11 cellular contexts compared by ENCODE assay signal in the genomic region with DNA sequence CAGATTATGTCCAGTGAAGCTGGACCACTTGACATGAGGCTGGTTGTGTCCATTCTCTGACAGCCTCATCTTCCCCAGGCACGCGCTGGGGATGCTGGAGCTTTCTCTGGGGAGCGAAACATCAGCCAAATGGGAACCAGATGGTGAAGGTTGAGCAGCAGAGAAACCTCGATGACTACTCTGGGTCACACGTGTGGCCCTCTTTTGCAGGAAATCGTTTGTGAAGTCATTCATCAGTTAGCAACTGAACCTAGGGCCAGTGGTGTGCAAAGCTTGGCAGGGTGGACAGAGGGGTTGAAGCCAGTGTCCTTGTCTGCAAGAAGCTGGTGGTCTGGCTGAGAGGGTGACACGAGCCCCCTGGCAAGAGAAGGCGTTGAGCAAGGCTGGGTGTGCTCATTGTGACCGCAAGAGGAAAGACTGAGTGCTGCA.
DNase-seq lines count a peak whose midpoint lies in the region; ATAC-seq and TF ChIP-seq lines count a peak whose summit lies in the region.
"Had no signal": no experiment of that assay in that cellular context is flagged by ENCODE, and none has a peak within 500 bp of the region (broad histone marks: within the 10 kb centered on the region; RNA-seq: fewer than 3 reads in every experiment).

No MANE protein-coding gene starts in this region.

- H3K9me3 ChIP-seq in heart right ventricle (no peaks in the 10 kb centered on the region), neuronal stem cell (replicated peaks in 1 of 2; ENCODE audit: control insufficient read depth in 2 of 2, insufficient read depth in 1 of 2, low read depth in 1 of 2, low read length in 2 of 2) (no peaks in the 10 kb centered on the region)

- no peak overlapping the region for H3K4me3 ChIP-seq in heart right ventricle
- no peak overlapping the region for H3K4me3 ChIP-seq in neuronal stem cell (ENCODE audit: low read length in 2 of 2)
- H3K4me3 ChIP-seq: SK-N-MC had no signal

- H2BK120ac ChIP-seq in neuronal stem cell (ENCODE audit: low read depth, low read length): peak overlapping the region; percentile 2

- 62 to 68% methylated on average over 9 of the region's 9 CpGs for WGBS in heart right ventricle, 2 donors
- WGBS in neuronal stem cell (ENCODE audit: extremely low coverage in 2 of 2, insufficient read length in 2 of 2, insufficient replicate concordance in 1 of 2), 2 donors: no CpG with 5 or more reads among the region's 9 CpGs

- no peaks in the 10 kb centered on the region for H3K27me3 ChIP-seq in heart right ventricle
- H3K27me3 ChIP-seq in neuronal stem cell (ENCODE audit: control insufficient read depth in 3 of 3, insufficient read depth in 3 of 3, low read depth in 1 of 3, low read length in 3 of 3): no peaks in the 10 kb centered on the region

- no peak overlapping the region for H4K8ac ChIP-seq in neuronal stem cell (ENCODE audit: low read depth, low read length)

- H3K18ac ChIP-seq in neuronal stem cell (ENCODE audit: low read length): peak overlapping the region; percentile 81

- TF ChIP-seq CTCF in heart right ventricle (IDR thresholded peaks at IDR 0.05) (no peak), nephron progenitor cell (IDR thresholded peaks at IDR 0.05) (no peak)

- peaks cover 13% of the 10 kb centered on the region for H3K79me1 ChIP-seq in neuronal stem cell (ENCODE audit: low read depth, low read length)

- H3K9me3 Mint-ChIP-seq in nephron progenitor cell: no peaks in the 10 kb centered on the region

- peak overlapping the region; percentile 80 for H2AK5ac ChIP-seq in neuronal stem cell (ENCODE audit: low read depth, low read length)

- peak overlapping the region; percentile 95 for H2BK12ac ChIP-seq in neuronal stem cell (ENCODE audit: low read length)

- H3K27ac Mint-ChIP-seq in nephron progenitor cell: no peak overlapping the region

- peak overlapping the region; percentile 21 for H3K23ac ChIP-seq in neuronal stem cell (ENCODE audit: low read depth, low read length, poor library complexity)

- peaks cover 99% of the 10 kb centered on the region for H3K4me1 Mint-ChIP-seq in nephron progenitor cell

- no peaks in the 10 kb centered on the region for H3K36me3 Mint-ChIP-seq in nephron progenitor cell (ENCODE audit: low read depth)

- no peak overlapping the region for H3K4me3 Mint-ChIP-seq in nephron progenitor cell

- no peak overlapping the region for H2AFZ ChIP-seq in neuronal stem cell (ENCODE audit: low read length)

- H3K27ac ChIP-seq in heart right ventricle: peak overlapping the region in 9 of 10 donors; percentile 92 to 100 (median 97)
- peak overlapping the region; percentile 99 for H3K27ac ChIP-seq in cingulate gyrus (ENCODE audit: low read depth, low read length)
- H3K27ac ChIP-seq in neuronal stem cell (replicated peaks; ENCODE audit: low read length): no peak overlapping the region
- H3K27ac ChIP-seq: SK-N-MC had no signal

- H3K14ac ChIP-seq in neuronal stem cell (ENCODE audit: low read length): peak overlapping the region; percentile 95

- peaks cover 88 to 100% (median 98%) of the 10 kb centered on the region in 9 donors for H3K4me1 ChIP-seq in heart right ventricle
- H3K4me1 ChIP-seq in neuronal stem cell (ENCODE audit: control insufficient read depth in 2 of 2, insufficient read depth in 1 of 2, low read depth in 1 of 2, low read length in 2 of 2): peaks cover 60 to 67% of the 10 kb centered on the region in 2 donors

- ATAC-seq in heart right ventricle: peak in 1 of 8 donors; percentile 28

- no peak overlapping the region for H2BK5ac ChIP-seq in neuronal stem cell (ENCODE audit: low read length)

- no peak overlapping the region for H4K91ac ChIP-seq in neuronal stem cell (ENCODE audit: low read depth, low read length, poor library complexity)

- DNase-seq in heart right ventricle (no peak), cardiac septum (ENCODE audit: low spot score) (no peak), neuronal stem cell (ENCODE audit: low spot score) (no peak), GM19240 (ENCODE audit: insufficient read length, low spot score) (no peak), SHP77 treated with DMSO at 0.1 percent for 48 hours (lab: John Stamatoyannopoulos, UW) (no peak), AG08396 (ENCODE audit: low spot score) (no peak), nephron progenitor cell (no peak)
- DNase-seq: kidney glomerular epithelial cell, NCI-H446 had no signal

- H3K4me2 ChIP-seq in neuronal stem cell (ENCODE audit: insufficient read depth, low read length, poor library complexity, severe bottlenecking): no peak overlapping the region

- intact Hi-C loops in heart right ventricle (cut with DNase I): loop anchor here in 2 of 10 donors (5.0 kb wide), 2 partner anchors 87 to 107 kb away; no protein-coding TSS in a partner anchor
- intact Hi-C loops in cardiac septum (cut with DNase I): no loop called here

- H3K4ac ChIP-seq in neuronal stem cell (ENCODE audit: low read length): peak overlapping the region; percentile 19

- no peaks in the 10 kb centered on the region for H3K36me3 ChIP-seq in heart right ventricle
- peaks cover 0 to 5% of the 10 kb centered on the region in 2 donors for H3K36me3 ChIP-seq in neuronal stem cell (replicated peaks in 1 of 2; ENCODE audit: control insufficient read depth in 2 of 2, insufficient read depth in 2 of 2, low read length in 2 of 2)

- peak overlapping the region; percentile 70 for H2BK15ac ChIP-seq in neuronal stem cell (ENCODE audit: low read length)

- H3K9ac ChIP-seq in neuronal stem cell (ENCODE audit: low read depth, low read length, poor library complexity): peak overlapping the region; percentile 37

- H3K27me3 Mint-ChIP-seq in nephron progenitor cell (ENCODE audit: low read depth, poor library complexity): no peaks in the 10 kb centered on the region
